ENCODE assay signal across 27 cellular contexts in the genomic region with DNA sequence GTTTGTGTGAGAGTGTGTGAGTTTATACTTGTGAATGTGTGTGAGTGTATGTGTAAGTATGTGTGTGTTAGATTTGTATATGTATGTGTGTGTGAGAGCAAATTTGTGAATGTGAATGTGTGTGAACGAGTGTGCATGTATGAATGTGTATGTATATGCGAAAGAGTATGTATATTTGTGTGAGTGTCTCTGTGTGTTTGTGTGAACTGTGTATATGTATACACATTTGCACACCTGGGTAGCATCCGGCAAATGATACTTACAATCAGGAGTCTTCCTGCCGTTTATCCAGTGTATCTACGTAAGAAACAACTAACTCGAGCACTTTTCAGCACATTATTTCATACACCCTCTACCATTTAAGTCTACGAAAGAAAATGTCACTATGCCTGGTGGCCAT.
DNase-seq lines count a peak whose midpoint lies in the region; ATAC-seq, FAIRE-seq and TF ChIP-seq lines count a peak whose summit lies in the region.
"Had no signal": no experiment of that assay in that cellular context is flagged by ENCODE, and none has a peak within 500 bp of the region (broad histone marks: within the 10 kb centered on the region; RNA-seq: fewer than 3 reads in every experiment).

No MANE protein-coding gene starts in this region.

- H3K4me1 ChIP-seq in esophagus muscularis mucosa (no peaks in the 10 kb centered on the region), osteoblast (ENCODE audit: insufficient read depth, low read length) (peaks cover 26% of the 10 kb centered on the region), endodermal cell (ENCODE audit: control insufficient read depth, insufficient read depth, low read length) (no peaks in the 10 kb centered on the region)
- H3K4me1 ChIP-seq: BE2C, BLaER1 had no signal

- DNase-seq in HTR-8/SVneo (ENCODE audit: insufficient read length, low spot score) (no peak), esophagus muscularis mucosa (ENCODE audit: extremely low spot score) (peak; percentile 70), osteoblast (ENCODE audit: insufficient read length, low spot score, missing footprints) (peak; percentile 6), dermis blood vessel endothelial cell (no peak), NCI-H2196 (lab: John Stamatoyannopoulos, UW; ENCODE audit: unreplicated experiment) (no peak), endodermal cell (no peak)
- DNase-seq: 8988T; ACHN; BE2C; C1 segment of cervical spinal cord; CD4-positive, alpha-beta memory T cell; CD4-positive, CD25-positive, alpha-beta regulatory T cell; CD8-positive, alpha-beta memory T cell; COR-L47; DMS 273 treated with DMSO at 0.1 percent for 48 hours; DMS153; DMS53; DMS79; DND-41; EL; GDM1 had no signal

- H4K20me1 ChIP-seq in osteoblast (ENCODE audit: insufficient read depth, low read length), result no peaks in the 10 kb centered on the region
- H4K20me1 ChIP-seq: BLaER1 had no signal

- no peak overlapping the region for H3K27ac Mint-ChIP-seq in endodermal cell
- H3K27ac Mint-ChIP-seq: CD4-positive, alpha-beta memory T cell; CD4-positive, CD25-positive, alpha-beta regulatory T cell; CD8-positive, alpha-beta memory T cell had no signal

- H3K36me3 ChIP-seq in esophagus muscularis mucosa (no peaks in the 10 kb centered on the region), osteoblast (ENCODE audit: insufficient read depth, low read length) (no peaks in the 10 kb centered on the region), endodermal cell (ENCODE audit: control insufficient read depth, insufficient read depth, low read length) (no peaks in the 10 kb centered on the region)
- H3K36me3 ChIP-seq: BE2C, BLaER1 had no signal

- no peaks in the 10 kb centered on the region for H3K9me3 Mint-ChIP-seq in endodermal cell

- H3K4me2 ChIP-seq in osteoblast (ENCODE audit: insufficient read depth, low read length), result no peak overlapping the region
- H3K4me2 ChIP-seq: BLaER1 had no signal

- H3K4me3 Mint-ChIP-seq in endodermal cell, result no peak overlapping the region
- H3K4me3 Mint-ChIP-seq: CD14-positive monocyte; CD4-positive, CD25-positive, alpha-beta regulatory T cell; CD8-positive, alpha-beta memory T cell had no signal

- no peaks in the 10 kb centered on the region for H3K9me3 ChIP-seq in esophagus muscularis mucosa
- H3K9me3 ChIP-seq in osteoblast (ENCODE audit: low read depth, low read length), result no peaks in the 10 kb centered on the region
- no peaks in the 10 kb centered on the region for H3K9me3 ChIP-seq in endodermal cell (ENCODE audit: control insufficient read depth, low read length)
- H3K9me3 ChIP-seq: BE2C, BLaER1 had no signal

- no peaks in the 10 kb centered on the region for H3K4me1 Mint-ChIP-seq in endodermal cell
- H3K4me1 Mint-ChIP-seq: CD14-positive monocyte; CD4-positive, alpha-beta memory T cell; CD4-positive, CD25-positive, alpha-beta regulatory T cell; CD8-positive, alpha-beta memory T cell had no signal

- H3K9ac ChIP-seq in endodermal cell (ENCODE audit: extremely low read depth, low read length, poor library complexity, severe bottlenecking), result no peak overlapping the region
- H3K9ac ChIP-seq: BLaER1 had no signal

- ATAC-seq in GM21381 (IDR thresholded peaks at IDR 0.05; ENCODE audit: unreplicated experiment), result no peak

- no peak overlapping the region for H3K27ac ChIP-seq in esophagus muscularis mucosa (replicated peaks in 1 of 4)
- no peak overlapping the region for H3K27ac ChIP-seq in osteoblast (ENCODE audit: low read depth, low read length)
- H3K27ac ChIP-seq in endodermal cell (ENCODE audit: low read depth, low read length), result no peak overlapping the region
- H3K27ac ChIP-seq: BLaER1 had no signal

- no peaks in the 10 kb centered on the region for H3K79me2 ChIP-seq in osteoblast (ENCODE audit: insufficient read depth, low read length)

- no peak for TF ChIP-seq CTCF in esophagus muscularis mucosa (IDR thresholded peaks at IDR 0.05)
- TF ChIP-seq CTCF in osteoblast (IDR thresholded peaks at IDR 0.05; ENCODE audit: extremely low read depth, low read depth, low read length), result no peak
- no peak for TF ChIP-seq CTCF in endodermal cell (conservative IDR thresholded peaks at IDR 0.05)

- peak; percentile 91 for FAIRE-seq in HTR-8/SVneo (lab: Jason Lieb, UNC)
- FAIRE-seq: A204.1, GM12891, GM19239 had no signal

- H2AFZ ChIP-seq in osteoblast (ENCODE audit: low read length), result no peak overlapping the region

- no peaks in the 10 kb centered on the region for H3K36me3 Mint-ChIP-seq in endodermal cell (ENCODE audit: low read depth)
- H3K36me3 Mint-ChIP-seq: CD14-positive monocyte; CD4-positive, alpha-beta memory T cell; CD4-positive, CD25-positive, alpha-beta regulatory T cell; CD8-positive, alpha-beta memory T cell had no signal

- H3K4me3 ChIP-seq in esophagus muscularis mucosa (no peak overlapping the region), osteoblast (ENCODE audit: insufficient read depth, low read length) (no peak overlapping the region), endodermal cell (ENCODE audit: low read length) (no peak overlapping the region)
- H3K4me3 ChIP-seq: BLaER1 had no signal

- TF ChIP-seq POLR2A in esophagus muscularis mucosa (IDR thresholded peaks at IDR 0.05; ENCODE audit: low read depth), result no peak

- intact Hi-C loops in esophagus muscularis mucosa (cut with DNase I), result no loop called here

- H3K27me3 ChIP-seq in esophagus muscularis mucosa, result no peaks in the 10 kb centered on the region
- H3K27me3 ChIP-seq in osteoblast (ENCODE audit: insufficient read depth, low read length), result no peaks in the 10 kb centered on the region
- H3K27me3 ChIP-seq in endodermal cell (ENCODE audit: control insufficient read depth, insufficient read depth, low read length, poor library complexity, severe bottlenecking), result peaks cover 8% of the 10 kb centered on the region
- H3K27me3 ChIP-seq: BE2C, BLaER1 had no signal

- no peak for TF ChIP-seq EP300 in esophagus muscularis mucosa (IDR thresholded peaks at IDR 0.05)

- peaks cover 9% of the 10 kb centered on the region for H3K27me3 Mint-ChIP-seq in endodermal cell (ENCODE audit: insufficient read depth)

- 96% methylated on average over 7 of the region's 7 CpGs for WGBS in esophagus muscularis mucosa
- 88 to 93% methylated on average over 5 to 7 of the region's 7 CpGs for WGBS in endodermal cell (ENCODE audit: insufficient coverage in 1 of 2, insufficient read length in 1 of 2), 2 experiments

Comparison
In these comparisons a context has a peak if more than half of its experiments do, and no peak if none do; other contexts are left out.
1. DNase-seq: peak in esophagus muscularis mucosa (single experiment) and osteoblast (single experiment); none in HTR-8/SVneo (single experiment), dermis blood vessel endothelial cell (single experiment), NCI-H2196 (single experiment) and endodermal cell (single experiment).